In genomic region chr17:17590883-17591407, GRCh38 we compare ENCODE assay signal across 1 cellular context.
TF ChIP-seq lines count a peak whose summit lies in the region.

No MANE protein-coding gene starts in this region.

TF ChIP-seq in HepG2, 621 proteins besides CTCF, POLR2A, EP300 and RAD21 (continued from another document):
- TF ChIP-seq, protein P1, sequence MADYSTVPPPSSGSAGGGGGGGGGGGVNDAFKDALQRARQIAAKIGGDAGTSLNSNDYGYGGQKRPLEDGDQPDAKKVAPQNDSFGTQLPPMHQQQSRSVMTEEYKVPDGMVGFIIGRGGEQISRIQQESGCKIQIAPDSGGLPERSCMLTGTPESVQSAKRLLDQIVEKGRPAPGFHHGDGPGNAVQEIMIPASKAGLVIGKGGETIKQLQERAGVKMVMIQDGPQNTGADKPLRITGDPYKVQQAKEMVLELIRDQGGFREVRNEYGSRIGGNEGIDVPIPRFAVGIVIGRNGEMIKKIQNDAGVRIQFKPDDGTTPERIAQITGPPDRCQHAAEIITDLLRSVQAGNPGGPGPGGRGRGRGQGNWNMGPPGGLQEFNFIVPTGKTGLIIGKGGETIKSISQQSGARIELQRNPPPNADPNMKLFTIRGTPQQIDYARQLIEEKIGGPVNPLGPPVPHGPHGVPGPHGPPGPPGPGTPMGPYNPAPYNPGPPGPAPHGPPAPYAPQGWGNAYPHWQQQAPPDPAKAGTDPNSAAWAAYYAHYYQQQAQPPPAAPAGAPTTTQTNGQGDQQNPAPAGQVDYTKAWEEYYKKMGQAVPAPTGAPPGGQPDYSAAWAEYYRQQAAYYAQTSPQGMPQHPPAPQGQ (CRISPR knock-in tag; IDR thresholded peaks at IDR 0.05; ENCODE audit: borderline replicate concordance): no peak
- TF ChIP-seq TCF7L2 (IDR thresholded peaks at IDR 0.05; ENCODE audit: low read depth, low read length): no peak
- no peak for TF ChIP-seq ZNF724P (CRISPR knock-in tag; IDR thresholded peaks at IDR 0.05; ENCODE audit: borderline replicate concordance)
- TF ChIP-seq PCBP2 (optimal IDR thresholded peaks at IDR 0.05; ENCODE audit: low read depth, low read length, poor library complexity, severe bottlenecking): no peak
- no peak for TF ChIP-seq CBX2 (IDR thresholded peaks at IDR 0.05; ENCODE audit: low read depth, low read length)
- no peak for TF ChIP-seq CBX2 (CRISPR knock-in tag; IDR thresholded peaks at IDR 0.05; ENCODE audit: low read depth)
- TF ChIP-seq AKAP8 (CRISPR knock-in tag; IDR thresholded peaks at IDR 0.05): 0 out of 2 replicates have a peak, but pooled peaks have one; percentile 3
- TF ChIP-seq ATF7-NPFF (CRISPR knock-in tag; IDR thresholded peaks at IDR 0.05; ENCODE audit: low read depth): peak; percentile 23; the same call in 1 of the 2 replicates
- TF ChIP-seq MEF2D (CRISPR knock-in tag; IDR thresholded peaks at IDR 0.05): no peak
- no peak for TF ChIP-seq SMC3 (IDR thresholded peaks at IDR 0.05; ENCODE audit: low read length)
- TF ChIP-seq ATF5 (CRISPR knock-in tag; IDR thresholded peaks at IDR 0.05; ENCODE audit: low read depth): no peak
- 0 out of 2 replicates have a peak, but pooled peaks have one; percentile 12 for TF ChIP-seq RXRA (CRISPR knock-in tag; IDR thresholded peaks at IDR 0.05)
- TF ChIP-seq, protein P2, sequence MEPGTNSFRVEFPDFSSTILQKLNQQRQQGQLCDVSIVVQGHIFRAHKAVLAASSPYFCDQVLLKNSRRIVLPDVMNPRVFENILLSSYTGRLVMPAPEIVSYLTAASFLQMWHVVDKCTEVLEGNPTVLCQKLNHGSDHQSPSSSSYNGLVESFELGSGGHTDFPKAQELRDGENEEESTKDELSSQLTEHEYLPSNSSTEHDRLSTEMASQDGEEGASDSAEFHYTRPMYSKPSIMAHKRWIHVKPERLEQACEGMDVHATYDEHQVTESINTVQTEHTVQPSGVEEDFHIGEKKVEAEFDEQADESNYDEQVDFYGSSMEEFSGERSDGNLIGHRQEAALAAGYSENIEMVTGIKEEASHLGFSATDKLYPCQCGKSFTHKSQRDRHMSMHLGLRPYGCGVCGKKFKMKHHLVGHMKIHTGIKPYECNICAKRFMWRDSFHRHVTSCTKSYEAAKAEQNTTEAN (CRISPR knock-in tag; conservative IDR thresholded peaks at IDR 0.05): peak; percentile 94
